In the genomic region with DNA sequence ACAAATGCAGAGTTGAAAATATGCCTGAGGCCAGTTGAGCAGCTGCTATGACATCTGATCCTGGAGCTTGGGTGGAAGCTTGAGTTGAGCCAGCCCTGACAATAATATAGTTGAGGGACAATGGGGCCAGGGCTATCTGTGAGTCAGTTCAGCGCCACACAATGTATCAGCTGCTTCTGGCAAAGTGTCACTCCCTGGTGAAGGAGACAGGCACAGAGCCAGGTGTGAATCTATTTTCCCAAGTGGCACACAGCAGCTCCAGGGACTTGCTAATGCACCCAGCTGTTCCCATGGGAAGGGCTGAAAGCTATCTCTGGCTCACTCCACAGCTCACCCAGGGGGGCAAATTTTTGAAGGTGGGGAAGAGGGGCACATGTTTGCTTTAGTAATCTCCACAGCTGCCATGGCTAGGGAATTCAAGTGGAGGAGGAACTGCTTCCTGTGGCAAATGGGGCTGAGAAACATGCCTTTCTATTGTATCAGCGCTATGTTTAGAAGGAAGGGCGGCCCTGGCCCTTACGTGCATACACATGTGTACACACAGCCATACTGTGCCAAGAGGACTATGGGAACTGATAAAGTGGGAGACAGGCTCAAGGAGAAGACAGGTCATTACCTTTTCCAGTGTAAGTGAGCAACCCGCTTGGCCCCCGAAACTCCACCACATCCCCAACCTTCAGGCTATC, we compare ENCODE assay signal across 8 cellular contexts. TPM values are rescaled to one million over a fixed set of nuclear protein-coding genes. Genes with fewer than 3 reads are reported as not detected.
A peak's percentile ranks its signal among the peaks of the same experiment; 100 is the strongest.
DNase-seq lines count a peak whose midpoint lies in the region; ATAC-seq and TF ChIP-seq lines count a peak whose summit lies in the region.
"Had no signal": no experiment of that assay in that cellular context is flagged by ENCODE, and none has a peak within 500 bp of the region (broad histone marks: within the 10 kb centered on the region; RNA-seq: fewer than 3 reads in every experiment).

No MANE protein-coding gene starts in this region.

- H3K36me3 ChIP-seq in psoas muscle (ENCODE audit: insufficient read depth in 1 of 2, low read depth in 1 of 2), result peaks cover 0 to 45% of the 10 kb centered on the region in 2 donors

- DNase-seq in HT1080 (ENCODE audit: low read depth), result peak; percentile 2
- peak; percentile 95 for DNase-seq in NCI-H226
- peak; percentile 91 for DNase-seq in epithelial cell of esophagus (ENCODE audit: low read depth)
- peak; percentile 53 to 77 for DNase-seq in psoas muscle
- no peak for DNase-seq in NAMALWA (ENCODE audit: low spot score)
- DNase-seq: kidney had no signal

- H3K4me3 ChIP-seq in epithelial cell of esophagus (ENCODE audit: low read length), result no peak overlapping the region
- H3K4me3 ChIP-seq in psoas muscle, result peak overlapping the region; percentile 82

- peak overlapping the region; percentile 99 for H3K27ac ChIP-seq in psoas muscle

- TF ChIP-seq CTCF in epithelial cell of esophagus (IDR thresholded peaks at IDR 0.05; ENCODE audit: insufficient read depth, low read depth, low read length, missing control alignments) (no peak), psoas muscle (IDR thresholded peaks at IDR 0.05) (no peak)

- ATAC-seq in psoas muscle, result peak; percentile 61 to 75 (median 70)
- no peak for ATAC-seq in GM19023 (IDR thresholded peaks at IDR 0.05; ENCODE audit: unreplicated experiment)
- ATAC-seq in GM18873 (IDR thresholded peaks at IDR 0.05; ENCODE audit: low FRiP score, unreplicated experiment), result no peak

- intact Hi-C loops in psoas muscle (cut with DNase I), result loop anchor here (5.0 kb wide), 2 partner anchors 42 to 312 kb away; a partner anchor contains a TSS

- no peaks in the 10 kb centered on the region for H3K27me3 ChIP-seq in psoas muscle (ENCODE audit: insufficient read depth in 3 of 3, low read length in 2 of 3)

- peaks cover 45% of the 10 kb centered on the region for H3K4me1 ChIP-seq in psoas muscle

- H3K9me3 ChIP-seq in psoas muscle, result no peaks in the 10 kb centered on the region

- WGBS in psoas muscle, 3 donors, result 37 to 49% (median 39%) methylated on average over 6 of the region's 6 CpGs

RNA-seq across cellular contexts. Expression of a gene that starts 2.2 kb away (rescaled TPM):
- total RNA-seq in HT1080 (2014; rRNA removed; shearing (Covaris generic)), result 23.1 and 23.5 TPM in 2 replicates
- polyA plus RNA-seq in HT1080 (2015; cell fraction: cytosol; rRNA removed), result 18.8 and 19.5 TPM in 2 replicates
- polyA plus RNA-seq in HT1080 (2015; cell fraction: nucleus; rRNA removed), result 28.1 and 31.5 TPM in 2 replicates
- 100 to 1,000 TPM; 395 to 772 (median 630) TPM for total RNA-seq in psoas muscle
- 100 to 1,000 TPM; 255 to 500 (median 354) TPM for polyA plus RNA-seq in psoas muscle

RNA-seq across cellular contexts. Expression of a gene that starts 6.8 kb away (rescaled TPM):
- 90.5 and 116 TPM in 2 replicates for total RNA-seq in HT1080 (2014; rRNA removed; shearing (Covaris generic))
- polyA plus RNA-seq in HT1080 (2015; cell fraction: cytosol; rRNA removed), result 160 and 163 TPM in 2 replicates
- 51.6 and 54.1 TPM in 2 replicates for polyA plus RNA-seq in HT1080 (2015; cell fraction: nucleus; rRNA removed)
- total RNA-seq in psoas muscle, result 10 to 100 TPM; 64.4 to 91.0 (median 72.1) TPM
- 100 to 1,000 TPM in 1 of 3 donors, 10 to 100 TPM in 2; 75.3 to 127 (median 95.8) TPM for polyA plus RNA-seq in psoas muscle

RNA-seq across cellular contexts. Expression of a gene that starts 37.9 kb away (rescaled TPM):
- total RNA-seq in HT1080 (2014; rRNA removed; shearing (Covaris generic)), result 14.8 and 17.7 TPM in 2 replicates
- polyA plus RNA-seq in HT1080 (2015; cell fraction: cytosol; rRNA removed), result 24.3 and 26.3 TPM in 2 replicates
- 35.3 and 35.4 TPM in 2 replicates for polyA plus RNA-seq in HT1080 (2015; cell fraction: nucleus; rRNA removed)
- total RNA-seq in psoas muscle, result 10 to 100 TPM; 14.3 to 19.8 (median 16.1) TPM
- 10 to 100 TPM in 2 of 3 donors, 1 to 10 TPM in 1; 7.4 to 27.4 (median 16.5) TPM for polyA plus RNA-seq in psoas muscle

RNA-seq across cellular contexts. Expression of a gene that starts 42.3 kb away (rescaled TPM):
- 64.0 and 75.3 TPM in 2 replicates for total RNA-seq in HT1080 (2014; rRNA removed; shearing (Covaris generic))
- polyA plus RNA-seq in HT1080 (2015; cell fraction: cytosol; rRNA removed), result 46.8 and 53.2 TPM in 2 replicates
- 49.2 and 55.7 TPM in 2 replicates for polyA plus RNA-seq in HT1080 (2015; cell fraction: nucleus; rRNA removed)
- 10 to 100 TPM; 17.1 to 25.6 (median 19.2) TPM for total RNA-seq in psoas muscle
- 10 to 100 TPM; 19.0 to 33.9 (median 29.9) TPM for polyA plus RNA-seq in psoas muscle

Comparison
In these comparisons a context has a peak if more than half of its experiments do, and no peak if none do; other contexts are left out.
1. ATAC-seq: peak in psoas muscle (4 of 4); none in GM19023 (single experiment) and GM18873 (single experiment).
2. RNA of a gene that starts 2.2 kb away (total RNA-seq): 395 to 772 TPM in psoas muscle; 23.1 to 23.5 TPM in HT1080; every median in the first group is over 10 times any median in the second.